Comparison of ENCODE assay signal across 8 cellular contexts in genomic region chr6:111088668-111089003, GRCh38.
DNase-seq lines count a peak whose midpoint lies in the region; ATAC-seq and TF ChIP-seq lines count a peak whose summit lies in the region.

No MANE protein-coding gene starts in this region.

- no peak overlapping the region; the same call in 1 of the 2 replicates for H3K27ac ChIP-seq in HEK293 (ENCODE audit: extremely low read depth, low read depth, low read length)
- peak overlapping the region; percentile 85; the same call in 1 of the 2 replicates for H3K27ac ChIP-seq in VCaP
- H3K27ac ChIP-seq in skin epidermis, result peak overlapping the region in 1 of 21 experiments; percentile 64

- H3K4me1 ChIP-seq in HEK293 (ENCODE audit: control insufficient read depth, insufficient read depth, low read length), result peaks cover 7% of the 10 kb centered on the region

- peak overlapping the region; percentile 57 for H3K4me3 ChIP-seq in HEK293 (ENCODE audit: low read depth, low read length)
- peak overlapping the region; percentile 70 for H3K4me3 ChIP-seq in iPS-11a (ENCODE audit: low read depth, low read length)
- peak overlapping the region; percentile 38 to 66 (median 61) for H3K4me3 ChIP-seq in skin epidermis

- no peaks in the 10 kb centered on the region for H3K9me3 ChIP-seq in HEK293 (ENCODE audit: control insufficient read depth, insufficient read depth, low read depth, low read length)

- no peak for DNase-seq in activated CD8-positive, alpha-beta memory T cell treated with anti-CD3 and anti-CD28 coated beads for 24 hours
- DNase-seq in NCI-H1694 (lab: John Stamatoyannopoulos, UW), result no peak

- CTCF ChIA-PET in HEK293 (lab: Yijun Ruan, JAX), result interaction anchor here (1.5 to 2.0 kb wide), 2 partner anchors 77 to 121 kb away, joined by 7 to 10 read pairs; no protein-coding TSS in a partner anchor

- ATAC-seq in GM18873 (IDR thresholded peaks at IDR 0.05; ENCODE audit: low FRiP score, unreplicated experiment) (no peak), GM18517 (IDR thresholded peaks at IDR 0.05; ENCODE audit: unreplicated experiment) (no peak)

- H3K36me3 ChIP-seq in HEK293 (ENCODE audit: control insufficient read depth in 2 of 2, insufficient read depth in 1 of 2, low read length in 2 of 2), result no peaks in the 10 kb centered on the region; a peak in 1 of 3 replicates

- POLR2A ChIA-PET in HEK293 (lab: Yijun Ruan, JAX), result interaction anchor here (0.6 to 1.6 kb wide), 5 partner anchors 12 to 909 kb away, joined by 3 to 7 read pairs (median 3); partner anchors contain the start of gene WASF1

- no peak for TF ChIP-seq CTCF in HEK293 (tag by site-specific recombination; IDR thresholded peaks at IDR 0.05)
- TF ChIP-seq CTCF in VCaP (conservative IDR thresholded peaks at IDR 0.05), result no peak

TF ChIP-seq in HEK293, 187 proteins besides CTCF, POLR2A, EP300 and RAD21:
- TF ChIP-seq IKZF3 (tag by site-specific recombination; IDR thresholded peaks at IDR 0.05) (no peak), ZNF423 (tag by site-specific recombination; IDR thresholded peaks at IDR 0.05) (no peak), ZNF704 (tag by site-specific recombination; IDR thresholded peaks at IDR 0.05) (no peak), GLI4 (tag by site-specific recombination; IDR thresholded peaks at IDR 0.05) (no peak), ZNF513 (tag by site-specific recombination; IDR thresholded peaks at IDR 0.05) (peak; percentile 48; the same call in 1 of the 2 replicates), ZNF660 (tag by site-specific recombination; IDR thresholded peaks at IDR 0.05) (no peak; the same call in 1 of the 2 replicates), KLF10 (tag by site-specific recombination; IDR thresholded peaks at IDR 0.05) (0 out of 2 replicates have a peak, but pooled peaks have one; percentile 5), ZNF354C (tag by site-specific recombination; IDR thresholded peaks at IDR 0.05; ENCODE audit: borderline replicate concordance, low read depth) (no peak), PRDM1 (tag by site-specific recombination; IDR thresholded peaks at IDR 0.05) (peak; percentile 57; the same call in 1 of the 2 replicates), KLF16 (tag by site-specific recombination; IDR thresholded peaks at IDR 0.05) (no peak), BCL11B (tag by site-specific recombination; IDR thresholded peaks at IDR 0.05; ENCODE audit: low read depth) (no peak), PRDM4 (tag by site-specific recombination; IDR thresholded peaks at IDR 0.05) (no peak), ZNF658 (tag by site-specific recombination; IDR thresholded peaks at IDR 0.05) (no peak)
